In genomic region chr4:42523066-42523718, GRCh38 we compare ENCODE assay signal across 19 cellular contexts.
DNase-seq lines count a peak whose midpoint lies in the region; ATAC-seq and TF ChIP-seq lines count a peak whose summit lies in the region.
"Had no signal": no experiment of that assay in that cellular context is flagged by ENCODE, and none has a peak within 500 bp of the region (broad histone marks: within the 10 kb centered on the region; RNA-seq: fewer than 3 reads in every experiment).

No MANE protein-coding gene starts in this region.

- POLR2A ChIA-PET in CD8-positive, alpha-beta T cell (lab: Charles Lee) = no interaction called here

- H3K9me3 Mint-ChIP-seq in CD8-positive, alpha-beta T cell = no peaks in the 10 kb centered on the region
- H3K9me3 Mint-ChIP-seq: CD4-positive, alpha-beta T cell; H9; IgD-negative memory B cell had no signal

- DNase-seq in CD8-positive, alpha-beta T cell = no peak
- DNase-seq in erythroblast (lab: John Stamatoyannopoulos, UW) (peak; percentile 3 to 26), left ventricle myocardium inferior (no peak), gastrocnemius medialis (no peak), COR-L47 (lab: John Stamatoyannopoulos, UW) (no peak)
- DNase-seq: CD4-positive, alpha-beta T cell; GM23248; H9; NCI-H1105 treated with DMSO at 0.1 percent for 48 hours; NCI-H1694; NCI-H2081 treated with DMSO at 0.1 percent for 48 hours; NCI-H2171 treated with DMSO at 0.1 percent for 48 hours; NCI-H524 treated with DMSO at 0.1 percent for 48 hours; NCI-H82 had no signal

- no peaks in the 10 kb centered on the region for H3K27me3 ChIP-seq in CD8-positive, alpha-beta T cell (ENCODE audit: insufficient read depth, low read length)
- H3K27me3 ChIP-seq in left ventricle myocardium inferior (ENCODE audit: low read depth) = no peaks in the 10 kb centered on the region
- H3K27me3 ChIP-seq in gastrocnemius medialis = no peaks in the 10 kb centered on the region
- H3K27me3 ChIP-seq: BLaER1 had no signal

- H3K27ac ChIP-seq in CD8-positive, alpha-beta T cell (ENCODE audit: low read depth, low read length) = no peak overlapping the region
- H3K27ac ChIP-seq in left ventricle myocardium inferior (replicated peaks) = peak overlapping the region; percentile 36
- H3K27ac ChIP-seq in gastrocnemius medialis = peak overlapping the region; percentile 19 to 56 (median 33)
- H3K27ac ChIP-seq: BLaER1, GM23248 had no signal

- intact Hi-C loops in CD8-positive, alpha-beta T cell (cut with DNase I, micrococcal nuclease) = loop anchor here in 1 of 2 experiments (5.0 kb wide), 1 partner anchor 1241 kb away; no protein-coding TSS in a partner anchor
- intact Hi-C loops in left ventricle myocardium inferior (cut with micrococcal nuclease) (loop anchor here (5.0 kb wide), 1 partner anchor 241 kb away; no protein-coding TSS in a partner anchor), gastrocnemius medialis (cut with DNase I; ENCODE audit: low total_unique reads) (no loop called here)

- no peaks in the 10 kb centered on the region for H3K27me3 Mint-ChIP-seq in CD8-positive, alpha-beta T cell (ENCODE audit: low read depth)
- H3K27me3 Mint-ChIP-seq: CD4-positive, alpha-beta T cell; IgD-negative memory B cell had no signal

- H3K4me1 Mint-ChIP-seq in CD8-positive, alpha-beta T cell (ENCODE audit: low read depth) = no peaks in the 10 kb centered on the region
- H3K4me1 Mint-ChIP-seq: IgD-negative memory B cell had no signal

- in situ Hi-C loops in gastrocnemius medialis (cut with MboI; ENCODE audit: low sequenced_read_pairs in 4 of 4) = loop anchor here in 2 of 4 donors (5.0 kb wide), 1 partner anchor 241 kb away; no protein-coding TSS in a partner anchor

- H3K4me3 Mint-ChIP-seq in CD8-positive, alpha-beta T cell = no peak overlapping the region
- H3K4me3 Mint-ChIP-seq: CD4-positive, alpha-beta T cell; H9; IgD-negative memory B cell had no signal

- no peaks in the 10 kb centered on the region for H3K9me3 ChIP-seq in CD8-positive, alpha-beta T cell (ENCODE audit: low read length)
- H3K9me3 ChIP-seq in left ventricle myocardium inferior (replicated peaks) (no peaks in the 10 kb centered on the region), gastrocnemius medialis (no peaks in the 10 kb centered on the region)
- H3K9me3 ChIP-seq: BLaER1 had no signal

- no peak for ATAC-seq in CD8-positive, alpha-beta T cell
- peak; percentile 65 to 67 for ATAC-seq in gastrocnemius medialis
- ATAC-seq in HG02571 (IDR thresholded peaks at IDR 0.05; ENCODE audit: unreplicated experiment) = no peak
- no peak for ATAC-seq in HG03354 (IDR thresholded peaks at IDR 0.05; ENCODE audit: poor library complexity, severe bottlenecking, unreplicated experiment)
- ATAC-seq: Panc1 had no signal

- peaks cover 76% of the 10 kb centered on the region for H3K36me3 Mint-ChIP-seq in CD8-positive, alpha-beta T cell

- TF ChIP-seq CTCF in CD8-positive, alpha-beta T cell (IDR thresholded peaks at IDR 0.05) = no peak
- TF ChIP-seq CTCF in left ventricle myocardium inferior (IDR thresholded peaks at IDR 0.05; ENCODE audit: borderline replicate concordance) (no peak), gastrocnemius medialis (IDR thresholded peaks at IDR 0.05 in 4 of 5, conservative IDR thresholded peaks at IDR 0.05 in 1 of 5) (no peak)

- H3K4me3 ChIP-seq in CD8-positive, alpha-beta T cell (ENCODE audit: low read depth, low read length) = no peak overlapping the region
- H3K4me3 ChIP-seq in left ventricle myocardium inferior (no peak overlapping the region), gastrocnemius medialis (no peak overlapping the region)
- H3K4me3 ChIP-seq: BLaER1, GM23248 had no signal

- no peaks in the 10 kb centered on the region for H3K4me1 ChIP-seq in CD8-positive, alpha-beta T cell (ENCODE audit: insufficient read depth, low read length)
- H3K4me1 ChIP-seq in left ventricle myocardium inferior (peaks cover 13% of the 10 kb centered on the region), gastrocnemius medialis (peaks cover 11 to 18% of the 10 kb centered on the region in 2 donors)
- H3K4me1 ChIP-seq: BLaER1 had no signal

- CTCF ChIA-PET in CD8-positive, alpha-beta T cell (lab: Charles Lee) = no interaction called here

- no peak for TF ChIP-seq POLR2A in erythroblast (IDR thresholded peaks at IDR 0.05; ENCODE audit: low read length)
- no peak for TF ChIP-seq POLR2A in gastrocnemius medialis (IDR thresholded peaks at IDR 0.05)

- peaks cover 40% of the 10 kb centered on the region for H3K36me3 ChIP-seq in CD8-positive, alpha-beta T cell (ENCODE audit: insufficient read depth, low read length)
- H3K36me3 ChIP-seq in left ventricle myocardium inferior (peaks cover 15% of the 10 kb centered on the region), gastrocnemius medialis (no peaks in the 10 kb centered on the region)

- peak overlapping the region; percentile 3 for H3K27ac Mint-ChIP-seq in CD8-positive, alpha-beta T cell
- H3K27ac Mint-ChIP-seq: CD4-positive, alpha-beta T cell; H9; IgD-negative memory B cell had no signal

Comparison
In these comparisons a context has a peak if more than half of its experiments do, and no peak if none do; other contexts are left out.
1. ATAC-seq: peak in gastrocnemius medialis (2 of 2); none in CD8-positive, alpha-beta T cell (single experiment), HG02571 (single experiment) and HG03354 (single experiment).
2. DNase-seq: peak in erythroblast (2 of 2); none in CD8-positive, alpha-beta T cell (0 of 7), left ventricle myocardium inferior (single experiment), gastrocnemius medialis (0 of 2) and COR-L47 (single experiment).